Comparison of ENCODE assay signal across 1 cellular context in genomic region chr2:57881998-57882884, GRCh38.
A peak's percentile ranks its signal among the peaks of the same experiment; 100 is the strongest.
TF ChIP-seq lines count a peak whose summit lies in the region.

No MANE protein-coding gene starts in this region.

TF ChIP-seq in HepG2, 621 proteins besides CTCF, POLR2A, EP300 and RAD21 (continued from another document):
- TF ChIP-seq ZNF407 (CRISPR knock-in tag; IDR thresholded peaks at IDR 0.05; ENCODE audit: not compliant biosample characterization) (no peak), HNRNPH1 (optimal IDR thresholded peaks at IDR 0.05; ENCODE audit: low read depth, low read length) (no peak), FOXO1 (CRISPR knock-in tag; IDR thresholded peaks at IDR 0.05) (no peak), ARID2 (CRISPR knock-in tag; IDR thresholded peaks at IDR 0.05; ENCODE audit: borderline replicate concordance) (no peak), FOSL2 (CRISPR knock-in tag; IDR thresholded peaks at IDR 0.05) (peak; percentile 43; the same call in 1 of the 2 replicates), GPBP1L1 (CRISPR knock-in tag; IDR thresholded peaks at IDR 0.05) (no peak), ZFX (CRISPR knock-in tag; IDR thresholded peaks at IDR 0.05; ENCODE audit: low read depth) (no peak), NR2F1 (CRISPR knock-in tag; IDR thresholded peaks at IDR 0.05) (0 out of 4 replicates have a peak, but pooled peaks of 1 of the 2 experiments have one; percentile 18), ZBTB33 (CRISPR knock-in tag; IDR thresholded peaks at IDR 0.05) (no peak), U2AF1 (optimal IDR thresholded peaks at IDR 0.05; ENCODE audit: low read depth, low read length) (no peak), RARA (CRISPR knock-in tag; IDR thresholded peaks at IDR 0.05) (no peak), ZFP91 (CRISPR knock-in tag; IDR thresholded peaks at IDR 0.05; ENCODE audit: borderline replicate concordance) (no peak), TSC22D2 (CRISPR knock-in tag; IDR thresholded peaks at IDR 0.05; ENCODE audit: borderline replicate concordance) (no peak), THAP8 (CRISPR knock-in tag; IDR thresholded peaks at IDR 0.05; ENCODE audit: borderline replicate concordance) (no peak), HOXD1 (CRISPR knock-in tag; IDR thresholded peaks at IDR 0.05) (no peak)
